8 cellular contexts compared by ENCODE assay signal in the genomic region with DNA sequence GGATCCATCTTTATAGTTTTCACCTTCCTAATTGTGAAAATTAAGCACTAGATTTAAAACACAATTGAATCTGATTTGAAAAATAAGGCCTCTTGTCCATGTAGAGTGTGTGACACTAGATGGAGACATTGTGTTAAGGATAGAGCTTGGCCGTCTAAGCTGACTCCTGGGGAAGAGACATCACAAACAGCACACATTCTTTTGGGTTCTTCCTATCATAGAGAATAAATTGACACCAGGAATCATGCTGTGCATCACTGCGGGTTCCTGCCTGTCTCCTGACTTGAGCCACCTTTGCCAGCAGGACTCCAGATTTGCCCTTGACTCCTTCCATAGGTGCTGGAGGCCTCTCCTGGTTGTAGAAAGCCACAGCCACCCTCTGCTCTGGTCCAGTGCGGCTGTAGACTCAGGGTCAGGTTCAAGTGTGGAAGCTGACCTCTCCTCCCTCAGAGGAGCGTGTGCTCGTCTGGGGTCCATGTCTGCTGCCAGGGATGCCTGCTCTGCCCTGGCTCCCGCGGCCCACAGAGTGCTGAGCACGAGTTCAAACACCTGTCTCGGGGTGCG. TPM values are rescaled to one million over a fixed set of nuclear protein-coding genes. Genes with fewer than 3 reads are reported as not detected.
DNase-seq lines count a peak whose midpoint lies in the region; ATAC-seq and TF ChIP-seq lines count a peak whose summit lies in the region.

No MANE protein-coding gene starts in this region.

- peak; percentile 86 for ATAC-seq in HG02885 (IDR thresholded peaks at IDR 0.05; ENCODE audit: poor library complexity, unreplicated experiment)
- no peak for ATAC-seq in GM19397 (IDR thresholded peaks at IDR 0.05; ENCODE audit: unreplicated experiment)

- DNase-seq in AG09309 (ENCODE audit: low read depth) (peak; percentile 77), NCI-H1694 (lab: John Stamatoyannopoulos, UW) (peak; percentile 84), SKM-1 treated with dmso at 0.1 percent for 144 hours (lab: John Stamatoyannopoulos, UW; ENCODE audit: unreplicated experiment) (peak; percentile 86), epithelial cell of esophagus (ENCODE audit: low read depth) (peak; percentile 88), myocyte (ENCODE audit: low read depth) (peak; percentile 77)

- H3K4me3 ChIP-seq in AG09309 (ENCODE audit: control insufficient read depth, low read depth, low read length) (no peak overlapping the region), GM12875 (ENCODE audit: low read depth, low read length) (no peak overlapping the region), epithelial cell of esophagus (ENCODE audit: low read length) (no peak overlapping the region)

- TF ChIP-seq CTCF in AG09309 (IDR thresholded peaks at IDR 0.05; ENCODE audit: control insufficient read depth, insufficient read depth, low read depth, low read length, missing control alignments) (peak; percentile 68), GM12875 (IDR thresholded peaks at IDR 0.05; ENCODE audit: borderline replicate concordance, insufficient read depth, low read depth, low read length) (peak; percentile 53; the same call in 1 of the 2 replicates), epithelial cell of esophagus (IDR thresholded peaks at IDR 0.05; ENCODE audit: insufficient read depth, low read depth, low read length, missing control alignments) (peak; percentile 86)

RNA-seq across cellular contexts. Expression of a gene that starts 11.2 kb away (rescaled TPM):
- 0.68 and 0.94 TPM in 2 replicates for total RNA-seq in myocyte
- polyA plus RNA-seq in myocyte (2012) = 1.9 TPM
